ENCODE assay signal across 10 cellular contexts in genomic region chr19:18385359-18385674, GRCh38. TPM values are rescaled to one million over a fixed set of nuclear protein-coding genes. Genes with fewer than 3 reads are reported as not detected.
DNase-seq lines count a peak whose midpoint lies in the region; ATAC-seq and TF ChIP-seq lines count a peak whose summit lies in the region.
"Had no signal": no experiment of that assay in that cellular context is flagged by ENCODE, and none has a peak within 500 bp of the region (broad histone marks: within the 10 kb centered on the region; RNA-seq: fewer than 3 reads in every experiment).

No MANE protein-coding gene starts in this region.

- CTCF ChIA-PET in activated naive CD4-positive, alpha-beta T cell treated with anti-CD3 and anti-CD28 coated beads, Interleukin-2, amount 10 ng/mL, durations not matched to agents 7 days and 5 days (lab: Charles Lee), result interaction anchor here (1.0 to 7.8 kb wide), 3 partner anchors 13 to 76 kb away, joined by 3 to 96 read pairs (median 5); no protein-coding TSS in a partner anchor

- no peak overlapping the region for H3K4me2 ChIP-seq in MM.1S (ENCODE audit: low read depth, low read length)

- H3K9ac ChIP-seq in liver (ENCODE audit: low read depth in 1 of 2, low read length in 2 of 2) (peak overlapping the region in 1 of 2 donors; percentile 16), MM.1S (ENCODE audit: low read length) (no peak overlapping the region)

- no peaks in the 10 kb centered on the region for H3K27me3 ChIP-seq in liver (ENCODE audit: control insufficient read depth in 4 of 4, insufficient read depth in 4 of 4, low read length in 3 of 4)
- peaks cover 62% of the 10 kb centered on the region for H3K27me3 ChIP-seq in MM.1S (replicated peaks; ENCODE audit: insufficient read depth, low read length)

- ATAC-seq in activated naive CD4-positive, alpha-beta T cell treated with anti-CD3 and anti-CD28 coated beads, Interleukin-2, amount 50 U/mL, for 72 hours, result no peak
- no peak for ATAC-seq in HG03280 (IDR thresholded peaks at IDR 0.05; ENCODE audit: unreplicated experiment)

- H3K36me3 ChIP-seq in liver (ENCODE audit: control insufficient read depth in 4 of 4, insufficient read depth in 3 of 4, low read depth in 1 of 4, low read length in 3 of 4) (peaks cover 0 to 5% (median 0%) of the 10 kb centered on the region in 4 donors), MM.1S (replicated peaks; ENCODE audit: insufficient read depth, low read length) (no peaks in the 10 kb centered on the region)

- H4K20me1 ChIP-seq in MM.1S (ENCODE audit: insufficient read depth, low read length), result no peaks in the 10 kb centered on the region

- no peak overlapping the region for H3K4me3 Mint-ChIP-seq in activated naive CD4-positive, alpha-beta T cell treated with anti-CD3 and anti-CD28 coated beads, Interleukin-2, amount 10 ng/mL, durations not matched to agents 7 days and 5 days
- H3K4me3 Mint-ChIP-seq: activated CD4-positive, alpha-beta T cell treated with anti-CD3 and anti-CD28 coated beads, Interleukin-2, amount 10 ng/mL, durations not matched to agents 7 days and 5 days had no signal

- no peaks in the 10 kb centered on the region for H3K9me2 ChIP-seq in MM.1S (replicated peaks; ENCODE audit: insufficient read depth, low read length)

- H3F3A ChIP-seq in MM.1S (ENCODE audit: insufficient read depth, low read length), result no peaks in the 10 kb centered on the region

- H3K9me3 ChIP-seq in liver (ENCODE audit: control insufficient read depth in 4 of 4, low read length in 3 of 4) (no peaks in the 10 kb centered on the region), MM.1S (replicated peaks; ENCODE audit: insufficient read depth, low read length) (no peaks in the 10 kb centered on the region)
- H3K9me3 ChIP-seq: neutrophil had no signal

- peaks cover 93% of the 10 kb centered on the region for H3K27me3 Mint-ChIP-seq in activated naive CD4-positive, alpha-beta T cell treated with anti-CD3 and anti-CD28 coated beads, Interleukin-2, amount 10 ng/mL, durations not matched to agents 7 days and 5 days

- H3K79me2 ChIP-seq in MM.1S (ENCODE audit: low read length), result no peaks in the 10 kb centered on the region

- peak overlapping the region; percentile 67 for H3K27ac Mint-ChIP-seq in activated naive CD4-positive, alpha-beta T cell treated with anti-CD3 and anti-CD28 coated beads, Interleukin-2, amount 10 ng/mL, durations not matched to agents 7 days and 5 days
- no peak overlapping the region for H3K27ac Mint-ChIP-seq in activated naive CD4-positive, alpha-beta T cell treated with anti-CD3 and anti-CD28 coated beads, Interleukin-2, amount 50 U/mL, for 72 hours

- H2AFZ ChIP-seq in MM.1S (ENCODE audit: low read length), result no peak overlapping the region

- no peak overlapping the region for H3K4me3 ChIP-seq in liver (ENCODE audit: low read depth in 1 of 3, low read length in 3 of 3)
- H3K4me3 ChIP-seq in MM.1S (ENCODE audit: low read length), result no peak overlapping the region

- DNase-seq in activated naive CD4-positive, alpha-beta T cell treated with anti-CD3 and anti-CD28 coated beads, Interleukin-2, amount 10 ng/mL, durations not matched to agents 7 days and 5 days, result no peak
- DNase-seq in activated naive CD4-positive, alpha-beta T cell treated with anti-CD3 and anti-CD28 coated beads, Interleukin-2, amount 50 U/mL, for 72 hours (ENCODE audit: low spot score in 2 of 2), result no peak
- DNase-seq in AML-193 (lab: John Stamatoyannopoulos, UW) (no peak), MM.1S (no peak)
- DNase-seq: activated CD4-positive, alpha-beta T cell treated with anti-CD3 and anti-CD28 coated beads, Interleukin-2, amount 10 ng/mL, durations not matched to agents 7 days and 5 days; effector memory CD4-positive, alpha-beta T cell; NCI-H2081 treated with DMSO at 0.1 percent for 48 hours had no signal

- H3K4me1 ChIP-seq in liver (ENCODE audit: control insufficient read depth in 4 of 4, insufficient read depth in 4 of 4, low read length in 3 of 4) (peaks cover 8 to 38% (median 23%) of the 10 kb centered on the region in 4 donors), MM.1S (ENCODE audit: low read length) (0 out of 2 replicates have a peak, but pooled peaks cover 4% of the 10 kb centered on the region)

- TF ChIP-seq CTCF in liver (IDR thresholded peaks at IDR 0.05; ENCODE audit: low read depth, low read length, missing input control) (no peak), MM.1S (IDR thresholded peaks at IDR 0.05; ENCODE audit: low read length) (no peak)

- H3K4me1 Mint-ChIP-seq in activated naive CD4-positive, alpha-beta T cell treated with anti-CD3 and anti-CD28 coated beads, Interleukin-2, amount 10 ng/mL, durations not matched to agents 7 days and 5 days, result peaks cover 23% of the 10 kb centered on the region

- H3K27ac ChIP-seq in liver (ENCODE audit: low read depth in 1 of 2, low read length in 2 of 2), result peak overlapping the region; percentile 90
- H3K27ac ChIP-seq in MM.1S (ENCODE audit: low read length), result no peak overlapping the region
- H3K27ac ChIP-seq: neutrophil had no signal

- 97% methylated on average over 3 of the region's 3 CpGs for WGBS in liver

- no peaks in the 10 kb centered on the region for H3K9me3 Mint-ChIP-seq in activated naive CD4-positive, alpha-beta T cell treated with anti-CD3 and anti-CD28 coated beads, Interleukin-2, amount 10 ng/mL, durations not matched to agents 7 days and 5 days
- no peaks in the 10 kb centered on the region for H3K9me3 Mint-ChIP-seq in activated naive CD4-positive, alpha-beta T cell treated with anti-CD3 and anti-CD28 coated beads, Interleukin-2, amount 50 U/mL, for 72 hours
- H3K9me3 Mint-ChIP-seq: activated CD4-positive, alpha-beta T cell treated with anti-CD3 and anti-CD28 coated beads, Interleukin-2, amount 10 ng/mL, durations not matched to agents 7 days and 5 days had no signal

- TF ChIP-seq RAD21 in liver (IDR thresholded peaks at IDR 0.05), result no peak

- H3K36me3 Mint-ChIP-seq in activated naive CD4-positive, alpha-beta T cell treated with anti-CD3 and anti-CD28 coated beads, Interleukin-2, amount 10 ng/mL, durations not matched to agents 7 days and 5 days, result no peaks in the 10 kb centered on the region
- H3K36me3 Mint-ChIP-seq in activated naive CD4-positive, alpha-beta T cell treated with anti-CD3 and anti-CD28 coated beads, Interleukin-2, amount 50 U/mL, for 72 hours, result no peaks in the 10 kb centered on the region

TF ChIP-seq in liver, 16 proteins besides CTCF, POLR2A, EP300 and RAD21 (continues in another document):
- TF ChIP-seq NR2F2 (IDR thresholded peaks at IDR 0.05), result no peak
- no peak for TF ChIP-seq FOXA2 (IDR thresholded peaks at IDR 0.05)
- TF ChIP-seq MAX (IDR thresholded peaks at IDR 0.05), result no peak
- no peak for TF ChIP-seq ATF3 (IDR thresholded peaks at IDR 0.05)
- TF ChIP-seq RXRA (IDR thresholded peaks at IDR 0.05), result no peak
- no peak for TF ChIP-seq ZBTB33 (IDR thresholded peaks at IDR 0.05)
- no peak for TF ChIP-seq SP1 (IDR thresholded peaks at IDR 0.05)
- no peak for TF ChIP-seq EGR1 (IDR thresholded peaks at IDR 0.05; ENCODE audit: low read depth in 2 of 2)
- no peak for TF ChIP-seq HNF4A (conservative IDR thresholded peaks at IDR 0.05)
- no peak for TF ChIP-seq TAF1 (conservative IDR thresholded peaks at IDR 0.05)
- no peak for TF ChIP-seq FOXA1 (IDR thresholded peaks at IDR 0.05)
- TF ChIP-seq JUND (IDR thresholded peaks at IDR 0.05), result no peak

RNA-seq across cellular contexts. Expression of gene GDF15, which starts 0.6 kb away (rescaled TPM):
- total RNA-seq in activated naive CD4-positive, alpha-beta T cell treated with anti-CD3 and anti-CD28 coated beads, Interleukin-2, amount 50 U/mL, for 72 hours, result 1 to 10 TPM in 1 of 2 donors, under 1 TPM in 1; 0.29 to 1.4 TPM
- total RNA-seq in liver, result 10 to 100 TPM in 1 of 2 donors, under 1 TPM in 1; 0.42 to 11.6 TPM
- polyA plus RNA-seq in liver, result 1 to 10 TPM; 6.7 to 7.7 TPM
- total RNA-seq: activated CD4-positive, alpha-beta T cell treated with anti-CD3 and anti-CD28 coated beads, Interleukin-2, amount 10 ng/mL, durations not matched to agents 7 days and 5 days had no signal

RNA-seq across cellular contexts. Expression of gene LRRC25, which starts 12.1 kb away (rescaled TPM):
- total RNA-seq in activated naive CD4-positive, alpha-beta T cell treated with anti-CD3 and anti-CD28 coated beads, Interleukin-2, amount 50 U/mL, for 72 hours, result not detected
- 10 to 100 TPM in 1 of 2 donors, 1 to 10 TPM in 1; 7.9 to 13.4 TPM for total RNA-seq in liver
- polyA plus RNA-seq in liver, result 1 to 10 TPM; 2.3 to 5.8 TPM
- total RNA-seq: activated CD4-positive, alpha-beta T cell treated with anti-CD3 and anti-CD28 coated beads, Interleukin-2, amount 10 ng/mL, durations not matched to agents 7 days and 5 days had no signal

RNA-seq across cellular contexts. Expression of gene SSBP4, which starts 33.9 kb away (rescaled TPM):
- total RNA-seq in activated naive CD4-positive, alpha-beta T cell treated with anti-CD3 and anti-CD28 coated beads, Interleukin-2, amount 50 U/mL, for 72 hours, result 100 to 1,000 TPM in 1 of 2 donors, 10 to 100 TPM in 1; 31.7 to 102 TPM
- total RNA-seq in liver, result 10 to 100 TPM in 1 of 2 donors, 1 to 10 TPM in 1; 6.4 to 19.0 TPM
- 10 to 100 TPM in 1 of 2 donors, 1 to 10 TPM in 1; 4.0 to 16.6 TPM for polyA plus RNA-seq in liver

RNA-seq across cellular contexts. Expression of gene PGPEP1, which starts 44.9 kb away (rescaled TPM):
- total RNA-seq in activated naive CD4-positive, alpha-beta T cell treated with anti-CD3 and anti-CD28 coated beads, Interleukin-2, amount 50 U/mL, for 72 hours, result 10 to 100 TPM; 38.3 to 47.2 TPM
- 10 to 100 TPM; 21.5 to 48.3 TPM for total RNA-seq in liver
- 10 to 100 TPM; 15.8 to 30.8 TPM for polyA plus RNA-seq in liver

RNA-seq across cellular contexts. Expression of gene ISYNA1, which starts 52.6 kb away (rescaled TPM):
- total RNA-seq in activated naive CD4-positive, alpha-beta T cell treated with anti-CD3 and anti-CD28 coated beads, Interleukin-2, amount 50 U/mL, for 72 hours, result 10 to 100 TPM; 19.7 to 30.8 TPM
- total RNA-seq in liver, result 10 to 100 TPM in 1 of 2 donors, 1 to 10 TPM in 1; 8.0 to 41.9 TPM
- 10 to 100 TPM in 1 of 2 donors, 1 to 10 TPM in 1; 4.7 to 12.1 TPM for polyA plus RNA-seq in liver

Comparison
In these comparisons a context has a peak if more than half of its experiments do, and no peak if none do; other contexts are left out.
1. RNA of gene LRRC25, which starts 12.1 kb away (total RNA-seq): 7.9 to 13.4 TPM in liver; not detected in activated naive CD4-positive, alpha-beta T cell treated with anti-CD3 and anti-CD28 coated beads, Interleukin-2, amount 50 U/mL, for 72 hours; every median in the first group is over 4 times any median in the second.